ENCODE assay signal across 11 cellular contexts in genomic region chr5:159104759-159105317, GRCh38. TPM values are rescaled to one million over a fixed set of nuclear protein-coding genes. Genes with fewer than 3 reads are reported as not detected.
DNase-seq lines count a peak whose midpoint lies in the region; ATAC-seq and TF ChIP-seq lines count a peak whose summit lies in the region.
"Had no signal": no experiment of that assay in that cellular context is flagged by ENCODE, and none has a peak within 500 bp of the region (broad histone marks: within the 10 kb centered on the region; RNA-seq: fewer than 3 reads in every experiment).

No MANE protein-coding gene starts in this region.

- H3K36me3 ChIP-seq in GM23338 (ENCODE audit: insufficient read depth): no peaks in the 10 kb centered on the region
- no peaks in the 10 kb centered on the region for H3K36me3 ChIP-seq in smooth muscle cell (ENCODE audit: low read depth)
- H3K36me3 ChIP-seq: thoracic aorta had no signal

- H3K27ac Mint-ChIP-seq in GM23338 (no peak overlapping the region), immature natural killer cell (no peak overlapping the region)
- H3K27ac Mint-ChIP-seq in activated naive CD8-positive, alpha-beta T cell treated with anti-CD3 and anti-CD28 coated beads, Interleukin-2, amount 10 ng/mL, durations not matched to agents 7 days and 5 days: no peak overlapping the region
- no peak overlapping the region for H3K27ac Mint-ChIP-seq in natural killer cell treated with Interleukin-12 subunit alpha and Interleukin-12 subunit beta and Interleukin-15 and Interleukin-18, amount 100 ng/mL, for 72 hours

- H2AFZ ChIP-seq in GM23338 (peak overlapping the region; percentile 80), smooth muscle cell (ENCODE audit: low read depth) (no peak overlapping the region)

- peak; percentile 24 for DNase-seq in GM23338 (ENCODE audit: low spot score)
- no peak for DNase-seq in activated naive CD8-positive, alpha-beta T cell treated with anti-CD3 and anti-CD28 coated beads, Interleukin-2, amount 10 ng/mL, durations not matched to agents 7 days and 5 days
- DNase-seq in smooth muscle cell (lab: John Stamatoyannopoulos, UW; ENCODE audit: unreplicated experiment): no peak
- DNase-seq in ACHN: no peak
- DNase-seq in immature natural killer cell: no peak
- no peak for DNase-seq in natural killer cell treated with Interleukin-12 subunit alpha and Interleukin-12 subunit beta and Interleukin-15 and Interleukin-18, amount 100 ng/mL, for 72 hours (ENCODE audit: low spot score)
- no peak for DNase-seq in ureter (ENCODE audit: low spot score)

- H3K9me2 ChIP-seq in GM23338 (ENCODE audit: insufficient read depth): no peaks in the 10 kb centered on the region

- H3K4me3 Mint-ChIP-seq in GM23338 (peak overlapping the region; percentile 77), immature natural killer cell (no peak overlapping the region)
- peak overlapping the region; percentile 3 for H3K4me3 Mint-ChIP-seq in activated naive CD8-positive, alpha-beta T cell treated with anti-CD3 and anti-CD28 coated beads, Interleukin-2, amount 10 ng/mL, durations not matched to agents 7 days and 5 days
- H3K4me3 Mint-ChIP-seq in natural killer cell treated with Interleukin-12 subunit alpha and Interleukin-12 subunit beta and Interleukin-15 and Interleukin-18, amount 100 ng/mL, for 72 hours: no peak overlapping the region

- H3K4me1 Mint-ChIP-seq in GM23338: peaks cover 41% of the 10 kb centered on the region; the same call in 2 of the 3 replicates
- peaks cover 28% of the 10 kb centered on the region for H3K4me1 Mint-ChIP-seq in activated naive CD8-positive, alpha-beta T cell treated with anti-CD3 and anti-CD28 coated beads, Interleukin-2, amount 10 ng/mL, durations not matched to agents 7 days and 5 days
- H3K4me1 Mint-ChIP-seq in immature natural killer cell: peaks cover 29 to 35% of the 10 kb centered on the region in 2 donors
- H3K4me1 Mint-ChIP-seq in natural killer cell treated with Interleukin-12 subunit alpha and Interleukin-12 subunit beta and Interleukin-15 and Interleukin-18, amount 100 ng/mL, for 72 hours (ENCODE audit: low read depth in 2 of 2): peaks cover 19 to 26% of the 10 kb centered on the region in 2 donors

- 9% methylated on average over 26 of the region's 26 CpGs for whole genome bisulfite sequencing in smooth muscle cell (ENCODE audit: low lambda C conversion rate)

- peak overlapping the region; percentile 56 for H3K4me3 ChIP-seq in GM23338
- peak overlapping the region; percentile 43 for H3K4me3 ChIP-seq in iPS-18c (ENCODE audit: insufficient read depth, low read depth, low read length)
- no peak overlapping the region for H3K4me3 ChIP-seq in smooth muscle cell

- peaks cover 19% of the 10 kb centered on the region for H4K20me1 ChIP-seq in GM23338 (replicated peaks; ENCODE audit: insufficient read depth)
- no peaks in the 10 kb centered on the region for H4K20me1 ChIP-seq in smooth muscle cell (ENCODE audit: low read depth)

- H3K9me3 Mint-ChIP-seq in GM23338 (no peaks in the 10 kb centered on the region), immature natural killer cell (no peaks in the 10 kb centered on the region)
- no peaks in the 10 kb centered on the region for H3K9me3 Mint-ChIP-seq in activated naive CD8-positive, alpha-beta T cell treated with anti-CD3 and anti-CD28 coated beads, Interleukin-2, amount 10 ng/mL, durations not matched to agents 7 days and 5 days
- H3K9me3 Mint-ChIP-seq in natural killer cell treated with Interleukin-12 subunit alpha and Interleukin-12 subunit beta and Interleukin-15 and Interleukin-18, amount 100 ng/mL, for 72 hours: no peaks in the 10 kb centered on the region

- H3K27me3 Mint-ChIP-seq in GM23338 (ENCODE audit: insufficient read depth, low read depth, poor library complexity) (peaks cover 74% of the 10 kb centered on the region), immature natural killer cell (ENCODE audit: low read depth in 3 of 3) (peaks cover 37 to 61% (median 46%) of the 10 kb centered on the region in 3 donors)
- H3K27me3 Mint-ChIP-seq in activated naive CD8-positive, alpha-beta T cell treated with anti-CD3 and anti-CD28 coated beads, Interleukin-2, amount 10 ng/mL, durations not matched to agents 7 days and 5 days: peaks cover 80% of the 10 kb centered on the region
- H3K27me3 Mint-ChIP-seq in natural killer cell treated with Interleukin-12 subunit alpha and Interleukin-12 subunit beta and Interleukin-15 and Interleukin-18, amount 100 ng/mL, for 72 hours: peaks cover 61 to 88% of the 10 kb centered on the region in 2 donors

- peaks cover 2% of the 10 kb centered on the region for H3K9me3 ChIP-seq in iPS-18c (ENCODE audit: control insufficient read depth, insufficient read depth, low read length)
- H3K9me3 ChIP-seq in smooth muscle cell (replicated peaks; ENCODE audit: low read depth): no peaks in the 10 kb centered on the region
- H3K9me3 ChIP-seq: thoracic aorta had no signal

- TF ChIP-seq CTCF in GM23338 (conservative IDR thresholded peaks at IDR 0.05; ENCODE audit: low read depth in 2 of 2) (no peak), smooth muscle cell (IDR thresholded peaks at IDR 0.05; ENCODE audit: borderline replicate concordance, insufficient read depth, poor library complexity, severe bottlenecking) (no peak)

- no peak overlapping the region for H3K9ac ChIP-seq in smooth muscle cell (ENCODE audit: low read depth)

- H3K4me1 ChIP-seq in GM23338 (ENCODE audit: insufficient read depth) (peaks cover 28% of the 10 kb centered on the region), smooth muscle cell (ENCODE audit: low read depth) (no peaks in the 10 kb centered on the region)

- H3K27me3 ChIP-seq in GM23338 (ENCODE audit: insufficient read depth): peaks cover 75% of the 10 kb centered on the region
- H3K27me3 ChIP-seq in smooth muscle cell (ENCODE audit: low read depth): peaks cover 92% of the 10 kb centered on the region

- POLR2A ChIA-PET in activated naive CD8-positive, alpha-beta T cell treated with anti-CD3 and anti-CD28 coated beads, Interleukin-2, amount 10 ng/mL, durations not matched to agents 7 days and 5 days (lab: Charles Lee): no interaction called here

- H3K36me3 Mint-ChIP-seq in GM23338 (ENCODE audit: low read depth): no peaks in the 10 kb centered on the region
- no peaks in the 10 kb centered on the region for H3K36me3 Mint-ChIP-seq in activated naive CD8-positive, alpha-beta T cell treated with anti-CD3 and anti-CD28 coated beads, Interleukin-2, amount 10 ng/mL, durations not matched to agents 7 days and 5 days
- no peaks in the 10 kb centered on the region for H3K36me3 Mint-ChIP-seq in immature natural killer cell
- no peaks in the 10 kb centered on the region for H3K36me3 Mint-ChIP-seq in natural killer cell treated with Interleukin-12 subunit alpha and Interleukin-12 subunit beta and Interleukin-15 and Interleukin-18, amount 100 ng/mL, for 72 hours

- no peak for ATAC-seq in GM23338
- ATAC-seq in activated naive CD8-positive, alpha-beta T cell treated with anti-CD3 and anti-CD28 coated beads, Interleukin-2, amount 10 ng/mL, durations not matched to agents 7 days and 5 days (ENCODE audit: low read depth): no peak
- ATAC-seq in natural killer cell treated with Interleukin-12 subunit alpha and Interleukin-12 subunit beta and Interleukin-15 and Interleukin-18, amount 100 ng/mL, for 72 hours: no peak

- H3K4me2 ChIP-seq in GM23338: peak overlapping the region; percentile 85
- H3K4me2 ChIP-seq in smooth muscle cell: peak overlapping the region; percentile 71

- H3K27ac ChIP-seq in GM23338 (ENCODE audit: low read depth) (no peak overlapping the region), smooth muscle cell (ENCODE audit: low read depth) (no peak overlapping the region)
- H3K27ac ChIP-seq: thoracic aorta had no signal

- peaks cover 8% of the 10 kb centered on the region; the same call in 1 of the 2 replicates for H3F3A ChIP-seq in GM23338 (replicated peaks; ENCODE audit: low read depth)
- H3F3A ChIP-seq in smooth muscle cell (ENCODE audit: low read depth): no peaks in the 10 kb centered on the region

- H3K79me2 ChIP-seq in GM23338 (replicated peaks; ENCODE audit: insufficient read depth) (no peaks in the 10 kb centered on the region), smooth muscle cell (ENCODE audit: low read depth) (no peaks in the 10 kb centered on the region)

- in situ Hi-C loops in ACHN (cut with HindIII; ENCODE audit: low pct_ligation_motif_present, low pct_unique_long_range_greater_than_20kb, low sequenced_read_pairs): no loop called here

TF ChIP-seq in GM23338, 12 proteins besides CTCF, POLR2A, EP300 and RAD21 (continues in another document):
- peak; percentile 85 for TF ChIP-seq EZH2 (IDR thresholded peaks at IDR 0.05; ENCODE audit: low read depth, unreplicated experiment)
- TF ChIP-seq STAT1 (IDR thresholded peaks at IDR 0.05; ENCODE audit: unreplicated experiment): no peak

RNA-seq across cellular contexts. Expression of gene EBF1, which starts 5.1 kb away (rescaled TPM):
- 0.38 TPM in 1 of 2 replicates, not detected in the other for total RNA-seq in GM23338 (2014; rRNA removed; shearing (Covaris generic))
- 0.28 and 0.53 TPM in 2 replicates for polyA plus RNA-seq in GM23338 (2016; fragmentation: Nextera tagmentation; extraction: Ambion mirVana)
- total RNA-seq in activated naive CD8-positive, alpha-beta T cell treated with anti-CD3 and anti-CD28 coated beads, Interleukin-2, amount 10 ng/mL, durations not matched to agents 7 days and 5 days: under 1 TPM; 0.17 to 0.48 TPM
- 1.6 and 2.3 TPM in 2 replicates for total RNA-seq in smooth muscle cell
- polyA plus RNA-seq in smooth muscle cell: 1.5 and 3.3 TPM in 2 replicates
- polyA plus RNA-seq in immature natural killer cell: not detected
- 1 to 10 TPM in 1 of 2 donors, not detected in 1; 1.9 TPM for total RNA-seq in natural killer cell treated with Interleukin-12 subunit alpha and Interleukin-12 subunit beta and Interleukin-15 and Interleukin-18, amount 100 ng/mL, for 72 hours
- total RNA-seq in ureter: 28.6 TPM
- total RNA-seq: bronchial epithelial cell, epithelial cell of proximal tubule had no signal

Comparison
In these comparisons a context has a peak if more than half of its experiments do, and no peak if none do; other contexts are left out.
1. H3K4me3 Mint-ChIP-seq: peak in GM23338 (single experiment) and activated naive CD8-positive, alpha-beta T cell treated with anti-CD3 and anti-CD28 coated beads, Interleukin-2, amount 10 ng/mL, durations not matched to agents 7 days and 5 days (single experiment); none in immature natural killer cell (0 of 5) and natural killer cell treated with Interleukin-12 subunit alpha and Interleukin-12 subunit beta and Interleukin-15 and Interleukin-18, amount 100 ng/mL, for 72 hours (single experiment).